In genomic region chr9:91310037-91310436, GRCh38 we compare ENCODE assay signal across 38 cellular contexts.
"Had no signal": no experiment of that assay in that cellular context is flagged by ENCODE, and none has a peak within 500 bp of the region (broad histone marks: within the 10 kb centered on the region; RNA-seq: fewer than 3 reads in every experiment).

No MANE protein-coding gene starts in this region.

- H3K36me3 ChIP-seq: adrenal gland, breast epithelium, Peyer's patch had no signal

- H3K27me3 ChIP-seq: adrenal gland, body of pancreas, breast epithelium, Peyer's patch had no signal

- H3K4me1 ChIP-seq: adrenal gland, Peyer's patch had no signal

- H3K27ac ChIP-seq: adrenal gland, body of pancreas, breast epithelium, KMS-11, Peyer's patch, VCaP had no signal

- H3K9me3 Mint-ChIP-seq: activated B cell treated with CpG ODN at 0.5 μM for 24 hours; activated CD4-positive, alpha-beta memory T cell treated with anti-CD3 and anti-CD28 coated beads, Interleukin-2, amount 10 ng/mL, durations not matched to agents 7 days and 5 days; T-cell had no signal

- H3K4me3 Mint-ChIP-seq: activated B cell treated with CpG ODN at 0.5 μM for 24 hours; activated CD4-positive, alpha-beta memory T cell treated with anti-CD3 and anti-CD28 coated beads, Interleukin-2, amount 10 ng/mL, durations not matched to agents 7 days and 5 days; activated CD8-positive, alpha-beta memory T cell treated with anti-CD3 and anti-CD28 coated beads, Interleukin-2, amount 10 ng/mL, durations not matched to agents 7 days and 5 days; activated naive CD8-positive, alpha-beta T cell treated with anti-CD3 and anti-CD28 coated beads, Interleukin-2, amount 10 ng/mL, durations not matched to agents 7 days and 5 days; T-cell; T-helper 17 cell had no signal

- H3K9ac ChIP-seq: KMS-11 had no signal

- H3K9me3 ChIP-seq: adrenal gland, body of pancreas, breast epithelium, Peyer's patch had no signal

- H3K27ac Mint-ChIP-seq: activated B cell treated with CpG ODN at 0.5 μM for 24 hours; activated CD4-positive, alpha-beta memory T cell treated with anti-CD3 and anti-CD28 coated beads, Interleukin-2, amount 10 ng/mL, durations not matched to agents 7 days and 5 days; activated CD8-positive, alpha-beta memory T cell treated with anti-CD3 and anti-CD28 coated beads, Interleukin-2, amount 10 ng/mL, durations not matched to agents 7 days and 5 days; activated naive CD8-positive, alpha-beta T cell treated with anti-CD3 and anti-CD28 coated beads, Interleukin-2, amount 10 ng/mL, durations not matched to agents 7 days and 5 days; T-cell; T-helper 17 cell had no signal

- DNase-seq: activated B cell treated with CpG ODN at 0.5 μM for 24 hours; activated CD4-positive, alpha-beta memory T cell treated with anti-CD3 and anti-CD28 coated beads, Interleukin-2, amount 10 ng/mL, durations not matched to agents 7 days and 5 days; activated CD4-positive, alpha-beta T cell treated with anti-CD3 and anti-CD28 coated beads for 4 hours; activated CD4-positive, alpha-beta T cell treated with anti-CD3 and anti-CD28 coated beads, Interleukin-2, amount 50 U/mL, for 1 hour; activated CD4-positive, CD25-positive, alpha-beta regulatory T cell treated with anti-CD3 and anti-CD28 coated beads, Interleukin-2, amount 50 U/mL, for 72 hours; activated CD8-positive, alpha-beta memory T cell treated with anti-CD3 and anti-CD28 coated beads for 24 hours; activated CD8-positive, alpha-beta memory T cell treated with anti-CD3 and anti-CD28 coated beads, Interleukin-2, amount 10 ng/mL, durations not matched to agents 7 days and 5 days; activated CD8-positive, alpha-beta memory T cell treated with anti-CD3 and anti-CD28 coated beads, Interleukin-2, amount 50 U/mL, for 48 hours; activated effector memory CD4-positive, alpha-beta T cell treated with anti-CD3 and anti-CD28 coated beads, Interleukin-2, amount 50 U/mL, for 16 hours; activated naive CD4-positive, alpha-beta T cell; activated naive CD4-positive, alpha-beta T cell treated with anti-CD3 and anti-CD28 coated beads, Interleukin-2, amount 50 U/mL, for 16 hours; activated naive CD8-positive, alpha-beta T cell treated with anti-CD3 and anti-CD28 coated beads, Interleukin-2, amount 10 ng/mL, durations not matched to agents 7 days and 5 days; activated T-cell treated with anti-CD3 and anti-CD28 coated beads, Interleukin-2, amount 50 U/mL, for 48 hours; adrenal gland; body of pancreas; MM.1S; MV-4-11; NCI-H1092; NCI-H146; NCI-H187; NCI-H2029 treated with DMSO at 0.1 percent for 48 hours; NCI-H2107; NCI-H2171 treated with DMSO at 0.1 percent for 48 hours; NCI-H2227 treated with DMSO at 0.1 percent for 48 hours; NCI-H446; NCI-H510A treated with DMSO at 0.1 percent for 48 hours; NCI-H526 treated with DMSO at 0.1 percent for 48 hours; NCI-H774; Peyer's patch; RPMI8226; SIG-M5; T-cell; T-helper 17 cell; T-helper 9 cell had no signal

- H3K4me2 ChIP-seq: KMS-11 had no signal

- H3K4me3 ChIP-seq: adrenal gland, body of pancreas, breast epithelium, Peyer's patch had no signal

- H3K27me3 Mint-ChIP-seq: activated B cell treated with CpG ODN at 0.5 μM for 24 hours; activated CD4-positive, alpha-beta memory T cell treated with anti-CD3 and anti-CD28 coated beads, Interleukin-2, amount 10 ng/mL, durations not matched to agents 7 days and 5 days; activated CD8-positive, alpha-beta memory T cell treated with anti-CD3 and anti-CD28 coated beads, Interleukin-2, amount 10 ng/mL, durations not matched to agents 7 days and 5 days; activated naive CD8-positive, alpha-beta T cell treated with anti-CD3 and anti-CD28 coated beads, Interleukin-2, amount 10 ng/mL, durations not matched to agents 7 days and 5 days; T-cell; T-helper 17 cell had no signal

- ATAC-seq: activated CD8-positive, alpha-beta memory T cell treated with anti-CD3 and anti-CD28 coated beads, Interleukin-2, amount 10 ng/mL, durations not matched to agents 7 days and 5 days; body of pancreas; SK-N-SH treated with all-trans-retinoic acid at 6 μM for 48 hours; T-cell; T-helper 17 cell had no signal
